In genomic region chr12:41605528-41606295, GRCh38 we compare ENCODE assay signal across 15 cellular contexts.
DNase-seq lines count a peak whose midpoint lies in the region; ATAC-seq and TF ChIP-seq lines count a peak whose summit lies in the region.
"Had no signal": no experiment of that assay in that cellular context is flagged by ENCODE, and none has a peak within 500 bp of the region (broad histone marks: within the 10 kb centered on the region; RNA-seq: fewer than 3 reads in every experiment).

No MANE protein-coding gene starts in this region.

- 41% methylated on average over 16 of the region's 16 CpGs for WGBS in mesenchymal stem cell

- no peak overlapping the region for H2BK5ac ChIP-seq in mesenchymal stem cell (ENCODE audit: low read depth, low read length, poor library complexity, severe bottlenecking)

- H4K8ac ChIP-seq in mesenchymal stem cell (ENCODE audit: low read length) = no peak overlapping the region

- no peak overlapping the region for H2BK15ac ChIP-seq in mesenchymal stem cell (ENCODE audit: low read depth, poor library complexity, severe bottlenecking)

- peaks cover 13% of the 10 kb centered on the region for H3K9me3 Mint-ChIP-seq in mesothelial cell of epicardium

- H2AFZ ChIP-seq in mesenchymal stem cell (ENCODE audit: low read depth, low read length) = no peak overlapping the region

- H2AK5ac ChIP-seq in mesenchymal stem cell (ENCODE audit: low read length, severe bottlenecking) = no peak overlapping the region

- H2BK120ac ChIP-seq in mesenchymal stem cell (ENCODE audit: low read depth, low read length) = no peak overlapping the region

- TF ChIP-seq CTCF in omental fat pad (IDR thresholded peaks at IDR 0.05) (no peak), mesothelial cell of epicardium (IDR thresholded peaks at IDR 0.05; ENCODE audit: unreplicated experiment) (no peak)

- no peaks in the 10 kb centered on the region for H3K27me3 Mint-ChIP-seq in mesothelial cell of epicardium (ENCODE audit: low read depth)
- H3K27me3 Mint-ChIP-seq: stimulated activated naive CD8-positive, alpha-beta T cell treated with anti-CD3 and anti-CD28 coated beads, Interleukin-15, amount 100 ng/mL, for 72 hours had no signal

- no peak overlapping the region for H4K91ac ChIP-seq in mesenchymal stem cell (ENCODE audit: low read length)

- no peak overlapping the region for H3K18ac ChIP-seq in mesenchymal stem cell (ENCODE audit: low read depth in 1 of 2, low read length in 2 of 2)

- H3K9me3 ChIP-seq in mesenchymal stem cell (ENCODE audit: control insufficient read depth, low read length) = no peaks in the 10 kb centered on the region
- H3K9me3 ChIP-seq: BE2C, esophagus muscularis mucosa had no signal

- H3K36me3 Mint-ChIP-seq in mesothelial cell of epicardium = no peaks in the 10 kb centered on the region

- H3K23ac ChIP-seq in mesenchymal stem cell (ENCODE audit: low read length in 2 of 2) = no peak overlapping the region

- H3K4me1 ChIP-seq in mesenchymal stem cell (ENCODE audit: control insufficient read depth, insufficient read depth, low read depth, low read length) = peaks cover 5% of the 10 kb centered on the region
- H3K4me1 ChIP-seq: BE2C, esophagus muscularis mucosa had no signal

- no peaks in the 10 kb centered on the region for H3K36me3 ChIP-seq in mesenchymal stem cell (ENCODE audit: control insufficient read depth in 1 of 2, insufficient read depth in 2 of 2, low read depth in 1 of 2, low read length in 2 of 2)
- H3K36me3 ChIP-seq: BE2C, esophagus muscularis mucosa had no signal

- H3K4ac ChIP-seq in mesenchymal stem cell (ENCODE audit: low read depth in 1 of 2, low read length in 2 of 2) = no peak overlapping the region

- no peak overlapping the region for H3K4me2 ChIP-seq in mesenchymal stem cell (ENCODE audit: low read length, poor library complexity, severe bottlenecking)

- H2BK12ac ChIP-seq in mesenchymal stem cell (ENCODE audit: low read length in 2 of 2) = peak overlapping the region in 1 of 2 experiments; percentile 1

- no peak overlapping the region for H3K4me3 Mint-ChIP-seq in mesothelial cell of epicardium
- H3K4me3 Mint-ChIP-seq: stimulated activated naive CD8-positive, alpha-beta T cell treated with anti-CD3 and anti-CD28 coated beads, Interleukin-15, amount 100 ng/mL, for 72 hours; T-helper 17 cell had no signal

- DNase-seq in RPMI8226 = peak; percentile 12
- DNase-seq in mesenchymal stem cell = peak; percentile 79
- no peak for DNase-seq in omental fat pad (ENCODE audit: low spot score)
- no peak for DNase-seq in dedifferentiated amniotic fluid mesenchymal stem cell (ENCODE audit: extremely low spot score)
- no peak for DNase-seq in cerebellar nuclear complex (lab: John Stamatoyannopoulos, UW)
- no peak for DNase-seq in mesothelial cell of epicardium (ENCODE audit: low spot score in 2 of 2, unreplicated experiment in 2 of 2)
- DNase-seq: activated naive CD4-positive, alpha-beta T cell; BE2C; midbrain; NCI-H187 treated with DMSO at 0.1 percent for 48 hours; stimulated activated naive CD8-positive, alpha-beta T cell treated with anti-CD3 and anti-CD28 coated beads, Interleukin-15, amount 100 ng/mL, for 72 hours; T-helper 17 cell had no signal

- no peak overlapping the region for H3K27ac ChIP-seq in mesenchymal stem cell (ENCODE audit: low read length, poor library complexity, severe bottlenecking)
- H3K27ac ChIP-seq: esophagus muscularis mucosa had no signal

- ATAC-seq in GM18867 (IDR thresholded peaks at IDR 0.05; ENCODE audit: unreplicated experiment) = peak; percentile 95
- ATAC-seq in HG02885 (IDR thresholded peaks at IDR 0.05; ENCODE audit: poor library complexity, unreplicated experiment) = peak; percentile 76
- no peak for ATAC-seq in omental fat pad (ENCODE audit: low FRiP score)
- ATAC-seq: stimulated activated naive CD8-positive, alpha-beta T cell treated with anti-CD3 and anti-CD28 coated beads, Interleukin-15, amount 100 ng/mL, for 72 hours; T-helper 17 cell had no signal

- no peak overlapping the region for H3K14ac ChIP-seq in mesenchymal stem cell (ENCODE audit: low read length in 2 of 2)

- no peak overlapping the region for H3K4me3 ChIP-seq in mesenchymal stem cell (ENCODE audit: insufficient read depth in 1 of 2, low read depth in 1 of 2, low read length in 2 of 2)
- H3K4me3 ChIP-seq: esophagus muscularis mucosa had no signal

- H3K27me3 ChIP-seq in mesenchymal stem cell (ENCODE audit: control insufficient read depth in 1 of 2, insufficient read depth in 1 of 2, low read length in 2 of 2) = no peaks in the 10 kb centered on the region
- H3K27me3 ChIP-seq: BE2C, esophagus muscularis mucosa had no signal

- no peaks in the 10 kb centered on the region for H3K79me1 ChIP-seq in mesenchymal stem cell (replicated peaks; ENCODE audit: low read length, poor library complexity, severe bottlenecking)

- H3K4me1 Mint-ChIP-seq in mesothelial cell of epicardium = no peaks in the 10 kb centered on the region
- H3K4me1 Mint-ChIP-seq: stimulated activated naive CD8-positive, alpha-beta T cell treated with anti-CD3 and anti-CD28 coated beads, Interleukin-15, amount 100 ng/mL, for 72 hours; T-helper 17 cell had no signal

- H3K27ac Mint-ChIP-seq in mesothelial cell of epicardium = no peak overlapping the region
- H3K27ac Mint-ChIP-seq: stimulated activated naive CD8-positive, alpha-beta T cell treated with anti-CD3 and anti-CD28 coated beads, Interleukin-15, amount 100 ng/mL, for 72 hours; T-helper 17 cell had no signal

- H3K9ac ChIP-seq in mesenchymal stem cell (ENCODE audit: low read length) = no peak overlapping the region

Comparison
In these comparisons a context has a peak if more than half of its experiments do, and no peak if none do; other contexts are left out.
1. DNase-seq: peak in RPMI8226 (single experiment) and mesenchymal stem cell (single experiment); none in omental fat pad (single experiment), dedifferentiated amniotic fluid mesenchymal stem cell (single experiment), cerebellar nuclear complex (0 of 2) and mesothelial cell of epicardium (0 of 2).